10 cellular contexts compared by ENCODE assay signal in the genomic region with DNA sequence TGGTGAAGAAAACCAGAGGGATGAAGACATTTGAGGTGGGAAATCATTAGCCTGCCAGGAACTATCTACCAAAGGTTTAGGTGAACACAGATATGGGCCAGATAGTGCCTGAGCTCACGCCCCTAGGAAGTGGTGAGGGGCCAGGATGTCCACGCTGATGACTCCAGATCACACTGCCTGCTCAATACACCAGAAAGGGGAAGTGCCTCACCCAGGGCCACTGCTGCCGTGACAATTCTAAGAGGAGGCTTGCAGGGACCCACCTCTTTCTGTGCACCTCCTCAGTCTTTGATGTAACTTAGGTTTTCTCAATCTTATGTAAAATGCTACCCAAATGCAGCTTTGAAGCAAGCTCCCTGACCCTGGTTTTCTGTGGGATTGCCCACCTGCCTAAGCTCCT. TPM values are rescaled to one million over a fixed set of nuclear protein-coding genes. Genes with fewer than 3 reads are reported as not detected.
DNase-seq lines count a peak whose midpoint lies in the region; ATAC-seq, FAIRE-seq and TF ChIP-seq lines count a peak whose summit lies in the region.
"Had no signal": no experiment of that assay in that cellular context is flagged by ENCODE, and none has a peak within 500 bp of the region (broad histone marks: within the 10 kb centered on the region; RNA-seq: fewer than 3 reads in every experiment).

No MANE protein-coding gene starts in this region.

- H3K4me3 ChIP-seq in lower lobe of right lung, result no peak overlapping the region

- no peaks in the 10 kb centered on the region for H3K9me3 Mint-ChIP-seq in T-cell

- intact Hi-C loops in lower lobe of right lung (cut with DNase I), result no loop called here

- no peaks in the 10 kb centered on the region for H3K27me3 ChIP-seq in lower lobe of right lung (ENCODE audit: low read depth)
- H3K27me3 ChIP-seq: heart right ventricle had no signal

- POLR2A ChIA-PET in T-cell (lab: Charles Lee), result no interaction called here

- peaks cover 7 to 36% (median 19%) of the 10 kb centered on the region in 3 donors for H3K4me1 Mint-ChIP-seq in T-cell

- H3K4me3 Mint-ChIP-seq in T-cell, result no peak overlapping the region

- peaks cover 8% of the 10 kb centered on the region for H3K36me3 ChIP-seq in lower lobe of right lung

- peak overlapping the region; percentile 54 to 80 for H3K27ac Mint-ChIP-seq in T-cell

- H3K36me3 Mint-ChIP-seq in T-cell, result no peaks in the 10 kb centered on the region

- H3K27me3 Mint-ChIP-seq in T-cell, result no peaks in the 10 kb centered on the region

- H3K27ac ChIP-seq in lower lobe of right lung, result no peak overlapping the region

- DNase-seq in GM18507 (ENCODE audit: extremely low spot score, insufficient read length, low read depth) (peak; percentile 60), T-cell (peak in 9 of 34 experiments; percentile 12 to 49 (median 19)), lower lobe of right lung (peak; percentile 65), NCI-H146 (lab: John Stamatoyannopoulos, UW) (no peak)
- DNase-seq: NCI-H1417 treated with DMSO at 0.1 percent for 48 hours had no signal

- FAIRE-seq in GM18507 (lab: Jason Lieb, UNC), result peak; percentile 87

- TF ChIP-seq CTCF in lower lobe of right lung (IDR thresholded peaks at IDR 0.05), result no peak

- H3K4me1 ChIP-seq in lower lobe of right lung, result peaks cover 17% of the 10 kb centered on the region

- ATAC-seq in HG02759 (IDR thresholded peaks at IDR 0.05; ENCODE audit: unreplicated experiment), result peak; percentile 72
- ATAC-seq in T-cell (replicated peaks in 1 of 4), result peak; percentile 60 to 86 (median 80)
- ATAC-seq in lower lobe of right lung, result peak; percentile 52 to 66
- ATAC-seq in HG02938 (IDR thresholded peaks at IDR 0.05; ENCODE audit: unreplicated experiment), result no peak
- no peak for ATAC-seq in GM18873 (IDR thresholded peaks at IDR 0.05; ENCODE audit: low FRiP score, unreplicated experiment)
- no peak for ATAC-seq in HG03045 (IDR thresholded peaks at IDR 0.05; ENCODE audit: unreplicated experiment)

- no peaks in the 10 kb centered on the region for H3K9me3 ChIP-seq in lower lobe of right lung

- CTCF ChIA-PET in T-cell (lab: Charles Lee), result interaction anchor here (0.5 to 1.2 kb wide), 4 partner anchors 30 to 95 kb away, joined by 3 to 5 read pairs (median 3); no protein-coding TSS in a partner anchor

RNA-seq across cellular contexts. Expression of a gene that starts 5.4 kb away (rescaled TPM):
- total RNA-seq in T-cell (under 1 TPM in 4 of 5 donors, not detected in 1; 0.06 to 0.35 (median 0.09) TPM), lower lobe of right lung (0.95 TPM)

RNA-seq across cellular contexts. Expression of a gene that starts 13.7 kb away (rescaled TPM):
- total RNA-seq in T-cell (10 to 100 TPM in 4 of 5 donors, 1 to 10 TPM in 1; 9.6 to 88.9 (median 11.8) TPM), lower lobe of right lung (71.0 TPM)

Comparison
In these comparisons a context has a peak if more than half of its experiments do, and no peak if none do; other contexts are left out.
1. ATAC-seq: peak in HG02759 (single experiment), T-cell (4 of 4) and lower lobe of right lung (2 of 2); none in HG02938 (single experiment), GM18873 (single experiment) and HG03045 (single experiment).